ENCODE assay signal across 8 cellular contexts in the genomic region with DNA sequence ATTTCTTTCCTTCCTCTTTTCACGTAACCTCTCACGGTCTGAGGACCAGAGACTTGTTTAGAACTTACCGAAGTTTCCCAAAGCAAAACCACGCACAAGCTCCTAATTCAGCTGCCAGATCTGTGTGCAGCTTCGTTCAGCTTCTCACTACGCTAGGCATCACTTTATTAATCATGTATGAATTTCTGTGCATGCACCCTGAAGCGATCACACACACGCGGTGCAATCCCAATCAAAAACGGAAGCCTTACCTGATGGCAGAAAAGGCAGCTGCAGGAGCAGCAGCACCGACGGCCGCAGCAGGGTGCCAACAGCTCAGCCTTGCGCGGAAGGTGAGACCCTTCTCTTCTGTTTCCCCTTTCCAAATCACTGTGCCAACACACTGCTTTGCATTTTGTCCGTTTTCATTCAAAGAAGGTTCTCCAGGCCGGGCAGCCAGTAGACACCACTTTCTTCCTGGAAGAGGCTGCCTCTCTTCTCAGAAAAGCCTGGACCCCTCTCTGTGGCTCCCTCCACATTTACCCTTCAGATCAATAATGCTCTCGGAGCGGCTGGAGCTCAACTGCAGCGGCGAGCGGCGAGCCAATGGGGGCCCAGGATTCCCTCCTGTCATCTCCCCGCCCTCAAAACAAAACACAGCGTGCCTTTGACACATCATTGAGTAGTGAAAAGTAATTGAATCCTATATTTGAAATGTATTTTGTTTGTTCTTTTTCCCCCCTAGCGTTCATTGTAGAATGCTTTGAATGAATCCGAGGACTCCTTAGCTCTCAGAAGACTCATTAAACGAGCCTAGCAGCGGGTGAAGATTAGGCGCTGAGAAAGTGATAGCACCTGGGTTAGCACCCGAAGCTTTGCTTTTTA. TPM values are rescaled to one million over a fixed set of nuclear protein-coding genes. Genes with fewer than 3 reads are reported as not detected.
DNase-seq lines count a peak whose midpoint lies in the region; ATAC-seq and TF ChIP-seq lines count a peak whose summit lies in the region.

A gene (minus strand): TSS at position 538 of the 864 bp plus-strand sequence.

- H3K4me3 ChIP-seq in KMS-11 (IDR thresholded peaks at IDR 0.05; ENCODE audit: insufficient read depth, low read depth, low read length), result no peak within 1 kb of the TSS
- H3K4me3 ChIP-seq in iPS-11a (ENCODE audit: low read depth, low read length), result peak within 1 kb of the TSS; percentile 55
- H3K4me3 ChIP-seq in stomach smooth muscle (ENCODE audit: low read length in 2 of 2), result peak within 1 kb of the TSS; percentile 12 to 59

- no peaks in the 10 kb centered on the region for H3K36me3 Mint-ChIP-seq in activated CD4-positive, alpha-beta memory T cell treated with anti-CD3 and anti-CD28 coated beads for 36 hours
- H3K36me3 Mint-ChIP-seq in activated CD4-positive, alpha-beta memory T cell treated with anti-CD3 and anti-CD28 coated beads, Interleukin-2, amount 10 ng/mL, durations not matched to agents 7 days and 5 days (ENCODE audit: low read depth), result no peaks in the 10 kb centered on the region
- H3K36me3 Mint-ChIP-seq in T-helper 17 cell (ENCODE audit: low read depth), result no peaks in the 10 kb centered on the region

- H3K4me1 ChIP-seq in KMS-11 (ENCODE audit: low read depth, poor library complexity, severe bottlenecking) (no peaks in the 10 kb centered on the region), stomach smooth muscle (ENCODE audit: control insufficient read depth, insufficient read depth, low read length) (no peaks in the 10 kb centered on the region)

- no peak within 1 kb of the TSS for H3K27ac Mint-ChIP-seq in activated CD4-positive, alpha-beta memory T cell treated with anti-CD3 and anti-CD28 coated beads for 36 hours
- no peak within 1 kb of the TSS for H3K27ac Mint-ChIP-seq in activated CD4-positive, alpha-beta memory T cell treated with anti-CD3 and anti-CD28 coated beads, Interleukin-2, amount 10 ng/mL, durations not matched to agents 7 days and 5 days
- H3K27ac Mint-ChIP-seq in T-helper 17 cell, result no peak within 1 kb of the TSS

- intact Hi-C loops in activated CD4-positive, alpha-beta memory T cell treated with anti-CD3 and anti-CD28 coated beads for 36 hours (cut with micrococcal nuclease), result no loop called here

- H3K4me2 ChIP-seq in KMS-11, result peak within 1 kb of the TSS; percentile 33; the same call in 1 of the 2 replicates

- peak within 1 kb of the TSS; percentile 73 for H2AFZ ChIP-seq in KMS-11 (ENCODE audit: low read depth)

- POLR2A ChIA-PET in activated CD4-positive, alpha-beta memory T cell treated with anti-CD3 and anti-CD28 coated beads for 36 hours (lab: Charles Lee), result no interaction called here
- POLR2A ChIA-PET in activated CD4-positive, alpha-beta memory T cell treated with anti-CD3 and anti-CD28 coated beads, Interleukin-2, amount 10 ng/mL, durations not matched to agents 7 days and 5 days (lab: Charles Lee), result no interaction called here

- no peaks in the 10 kb centered on the region for H3K9me3 ChIP-seq in T-helper 17 cell (ENCODE audit: control insufficient read depth, low read length, poor library complexity, severe bottlenecking)
- no peaks in the 10 kb centered on the region for H3K9me3 ChIP-seq in stomach smooth muscle (ENCODE audit: control insufficient read depth in 2 of 2, low read length in 2 of 2)

- DNase-seq in activated CD4-positive, alpha-beta memory T cell treated with anti-CD3 and anti-CD28 coated beads for 36 hours, result no peak
- DNase-seq in activated CD4-positive, alpha-beta memory T cell treated with anti-CD3 and anti-CD28 coated beads, Interleukin-2, amount 10 ng/mL, durations not matched to agents 7 days and 5 days, result no peak
- DNase-seq in T-helper 17 cell, result no peak

- H3K27ac ChIP-seq in KMS-11 (no peak within 1 kb of the TSS), stomach smooth muscle (ENCODE audit: low read length) (no peak within 1 kb of the TSS)

- peak within 1 kb of the TSS; percentile 20 for H3K4me3 Mint-ChIP-seq in activated CD4-positive, alpha-beta memory T cell treated with anti-CD3 and anti-CD28 coated beads for 36 hours
- H3K4me3 Mint-ChIP-seq in activated CD4-positive, alpha-beta memory T cell treated with anti-CD3 and anti-CD28 coated beads, Interleukin-2, amount 10 ng/mL, durations not matched to agents 7 days and 5 days, result no peak within 1 kb of the TSS
- peak within 1 kb of the TSS; percentile 58 for H3K4me3 Mint-ChIP-seq in T-helper 17 cell

- no peaks in the 10 kb centered on the region for H3K9me3 Mint-ChIP-seq in activated CD4-positive, alpha-beta memory T cell treated with anti-CD3 and anti-CD28 coated beads for 36 hours
- no peaks in the 10 kb centered on the region for H3K9me3 Mint-ChIP-seq in activated CD4-positive, alpha-beta memory T cell treated with anti-CD3 and anti-CD28 coated beads, Interleukin-2, amount 10 ng/mL, durations not matched to agents 7 days and 5 days

- peak; percentile 51 for ATAC-seq in T-helper 17 cell
- ATAC-seq in GM21447 (IDR thresholded peaks at IDR 0.05; ENCODE audit: unreplicated experiment), result no peak
- ATAC-seq in GM19351 (IDR thresholded peaks at IDR 0.05; ENCODE audit: unreplicated experiment), result no peak

- H3K79me2 ChIP-seq in KMS-11 (ENCODE audit: insufficient read depth, low read depth), result no peaks in the 10 kb centered on the region

- H3K27me3 ChIP-seq in KMS-11 (ENCODE audit: insufficient read depth, low read depth) (no peaks in the 10 kb centered on the region), stomach smooth muscle (ENCODE audit: control insufficient read depth in 1 of 2, insufficient read depth in 2 of 2, low read length in 2 of 2) (peaks cover 0 to 12% of the 10 kb centered on the region in 2 donors)

- CTCF ChIA-PET in activated CD4-positive, alpha-beta memory T cell treated with anti-CD3 and anti-CD28 coated beads for 36 hours (lab: Charles Lee), result no interaction called here
- CTCF ChIA-PET in activated CD4-positive, alpha-beta memory T cell treated with anti-CD3 and anti-CD28 coated beads, Interleukin-2, amount 10 ng/mL, durations not matched to agents 7 days and 5 days (lab: Charles Lee), result interaction anchor here (0.6 kb wide), 1 partner anchor 140 kb away, joined by 8 read pairs; no protein-coding TSS in a partner anchor

- no peaks in the 10 kb centered on the region for H4K20me1 ChIP-seq in KMS-11 (ENCODE audit: insufficient read depth)

- peaks cover 5% of the 10 kb centered on the region for H3K4me1 Mint-ChIP-seq in activated CD4-positive, alpha-beta memory T cell treated with anti-CD3 and anti-CD28 coated beads for 36 hours (ENCODE audit: low read depth)
- H3K4me1 Mint-ChIP-seq in activated CD4-positive, alpha-beta memory T cell treated with anti-CD3 and anti-CD28 coated beads, Interleukin-2, amount 10 ng/mL, durations not matched to agents 7 days and 5 days, result no peaks in the 10 kb centered on the region
- H3K4me1 Mint-ChIP-seq in T-helper 17 cell, result no peaks in the 10 kb centered on the region

- H3K36me3 ChIP-seq in KMS-11 (ENCODE audit: insufficient read depth) (no peaks in the 10 kb centered on the region), stomach smooth muscle (ENCODE audit: control insufficient read depth in 2 of 2, insufficient read depth in 2 of 2, low read length in 2 of 2) (no peaks in the 10 kb centered on the region)

- H3K27me3 Mint-ChIP-seq in activated CD4-positive, alpha-beta memory T cell treated with anti-CD3 and anti-CD28 coated beads for 36 hours, result no peaks in the 10 kb centered on the region
- H3K27me3 Mint-ChIP-seq in activated CD4-positive, alpha-beta memory T cell treated with anti-CD3 and anti-CD28 coated beads, Interleukin-2, amount 10 ng/mL, durations not matched to agents 7 days and 5 days, result peaks cover 1% of the 10 kb centered on the region
- no peaks in the 10 kb centered on the region for H3K27me3 Mint-ChIP-seq in T-helper 17 cell

- H3K9ac ChIP-seq in KMS-11 (no peak within 1 kb of the TSS), stomach smooth muscle (ENCODE audit: low read length in 2 of 2) (no peak within 1 kb of the TSS)

- no peak for TF ChIP-seq CTCF in KMS-11 (conservative IDR thresholded peaks at IDR 0.05; ENCODE audit: low read depth, low read length)

RNA-seq across cellular contexts. Expression of the gene that starts here (rescaled TPM):
- total RNA-seq in activated CD4-positive, alpha-beta memory T cell treated with anti-CD3 and anti-CD28 coated beads for 36 hours, result not detected
- total RNA-seq in activated CD4-positive, alpha-beta memory T cell treated with anti-CD3 and anti-CD28 coated beads, Interleukin-2, amount 10 ng/mL, durations not matched to agents 7 days and 5 days, result not detected
- total RNA-seq in T-helper 17 cell, result not detected

Comparison
In these comparisons a context has a peak if more than half of its experiments do, and no peak if none do; other contexts are left out.
1. Peak in ATAC-seq in T-helper 17 cell; RNA of the gene not detected or under 1 TPM.